In the genomic region with DNA sequence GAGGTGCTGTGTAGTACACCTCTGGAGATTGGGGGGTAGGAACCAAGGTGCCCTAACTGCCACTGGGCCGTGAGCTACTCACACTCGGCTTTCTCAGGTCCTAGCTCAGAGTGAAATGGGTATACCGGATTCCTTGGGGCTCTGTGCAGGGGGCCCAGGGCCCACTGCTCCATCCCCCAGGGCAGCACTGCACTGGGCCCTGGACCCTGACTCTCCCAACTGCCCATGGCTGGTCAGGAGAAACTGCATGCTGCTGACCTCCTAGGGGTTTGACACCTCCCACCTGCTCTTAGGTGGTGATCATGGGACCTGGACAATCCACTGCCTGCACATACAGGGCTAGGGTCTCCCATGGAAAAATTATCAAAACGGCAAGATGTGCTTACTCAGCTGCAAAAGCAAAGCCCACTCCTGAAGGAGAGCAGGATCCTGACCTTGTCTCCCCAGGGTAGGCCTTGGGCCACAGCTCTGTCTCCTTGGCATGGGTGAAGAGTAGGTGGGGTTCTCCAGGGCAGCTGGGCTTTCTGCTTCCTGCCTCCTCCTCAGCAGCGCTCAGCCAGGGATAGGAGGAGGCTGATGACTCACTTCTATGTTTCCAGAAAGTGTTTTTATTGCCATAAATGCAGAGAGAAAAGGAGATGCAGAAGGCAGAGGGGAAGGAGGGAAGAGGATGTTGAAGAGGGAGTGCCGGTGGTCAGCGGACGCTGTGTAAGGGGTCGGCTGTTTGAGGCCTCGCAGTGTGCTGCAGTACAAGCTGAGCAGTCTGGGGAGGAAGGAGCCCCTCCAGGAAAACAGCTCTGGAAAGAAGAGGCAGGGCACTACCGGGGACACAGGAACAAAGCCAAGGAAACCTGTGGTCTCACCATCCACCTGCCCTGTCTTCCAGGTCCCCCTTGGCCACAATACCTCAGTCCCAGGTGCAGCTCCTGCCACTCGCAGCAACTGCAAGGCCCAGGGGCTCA, we compare ENCODE assay signal across 1 cellular context.
TF ChIP-seq lines count a peak whose summit lies in the region.

No MANE protein-coding gene starts in this region.

TF ChIP-seq in HEK293, 187 proteins besides CTCF, POLR2A, EP300 and RAD21 (continued from another document):
- TF ChIP-seq, protein P1, sequence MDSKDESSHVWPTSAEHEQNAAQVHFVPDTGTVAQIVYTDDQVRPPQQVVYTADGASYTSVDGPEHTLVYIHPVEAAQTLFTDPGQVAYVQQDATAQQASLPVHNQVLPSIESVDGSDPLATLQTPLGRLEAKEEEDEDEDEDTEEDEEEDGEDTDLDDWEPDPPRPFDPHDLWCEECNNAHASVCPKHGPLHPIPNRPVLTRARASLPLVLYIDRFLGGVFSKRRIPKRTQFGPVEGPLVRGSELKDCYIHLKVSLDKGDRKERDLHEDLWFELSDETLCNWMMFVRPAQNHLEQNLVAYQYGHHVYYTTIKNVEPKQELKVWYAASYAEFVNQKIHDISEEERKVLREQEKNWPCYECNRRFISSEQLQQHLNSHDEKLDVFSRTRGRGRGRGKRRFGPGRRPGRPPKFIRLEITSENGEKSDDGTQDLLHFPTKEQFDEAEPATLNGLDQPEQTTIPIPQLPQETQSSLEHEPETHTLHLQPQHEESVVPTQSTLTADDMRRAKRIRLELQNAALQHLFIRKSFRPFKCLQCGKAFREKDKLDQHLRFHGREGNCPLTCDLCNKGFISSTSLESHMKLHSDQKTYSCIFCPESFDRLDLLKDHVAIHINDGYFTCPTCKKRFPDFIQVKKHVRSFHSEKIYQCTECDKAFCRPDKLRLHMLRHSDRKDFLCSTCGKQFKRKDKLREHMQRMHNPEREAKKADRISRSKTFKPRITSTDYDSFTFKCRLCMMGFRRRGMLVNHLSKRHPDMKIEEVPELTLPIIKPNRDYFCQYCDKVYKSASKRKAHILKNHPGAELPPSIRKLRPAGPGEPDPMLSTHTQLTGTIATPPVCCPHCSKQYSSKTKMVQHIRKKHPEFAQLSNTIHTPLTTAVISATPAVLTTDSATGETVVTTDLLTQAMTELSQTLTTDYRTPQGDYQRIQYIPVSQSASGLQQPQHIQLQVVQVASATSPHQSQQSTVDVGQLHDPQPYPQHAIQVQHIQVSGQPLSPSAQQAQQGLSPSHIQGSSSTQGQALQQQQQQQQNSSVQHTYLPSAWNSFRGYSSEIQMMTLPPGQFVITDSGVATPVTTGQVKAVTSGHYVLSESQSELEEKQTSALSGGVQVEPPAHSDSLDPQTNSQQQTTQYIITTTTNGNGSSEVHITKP (tag by site-specific recombination; IDR thresholded peaks at IDR 0.05), result no peak
- TF ChIP-seq ZNF501 (tag by site-specific recombination; IDR thresholded peaks at IDR 0.05) (no peak), ZNF548 (tag by site-specific recombination; IDR thresholded peaks at IDR 0.05) (no peak)
TF ChIP-seq in HEK293: peak in this region for 1.
